Comparison of ENCODE assay signal across 25 cellular contexts in genomic region chr4:60884545-60884944, GRCh38.
DNase-seq lines count a peak whose midpoint lies in the region; FAIRE-seq and TF ChIP-seq lines count a peak whose summit lies in the region.
"Had no signal": no experiment of that assay in that cellular context is flagged by ENCODE, and none has a peak within 500 bp of the region (broad histone marks: within the 10 kb centered on the region; RNA-seq: fewer than 3 reads in every experiment).

No MANE protein-coding gene starts in this region.

- no peak overlapping the region for H3K27ac Mint-ChIP-seq in astrocyte (ENCODE audit: unreplicated experiment)
- no peak overlapping the region for H3K27ac Mint-ChIP-seq in activated naive CD4-positive, alpha-beta T cell treated with anti-CD3 and anti-CD28 coated beads for 36 hours
- H3K27ac Mint-ChIP-seq: activated B cell treated with CpG ODN at 0.5 μM for 24 hours; activated CD4-positive, alpha-beta memory T cell treated with anti-CD3 and anti-CD28 coated beads for 36 hours; activated naive CD4-positive, alpha-beta T cell treated with anti-CD3 and anti-CD28 coated beads, Interleukin-2, amount 10 ng/mL, durations not matched to agents 7 days and 5 days; natural killer cell treated with Interleukin-12 subunit alpha and Interleukin-12 subunit beta and Interleukin-15 and Interleukin-18, amount 100 ng/mL, for 72 hours had no signal

- H3K36me3 ChIP-seq in ACC112 (ENCODE audit: insufficient read depth, low read length), result no peaks in the 10 kb centered on the region
- no peaks in the 10 kb centered on the region for H3K36me3 ChIP-seq in astrocyte (ENCODE audit: insufficient read depth, low read length)
- H3K36me3 ChIP-seq in kidney (ENCODE audit: control insufficient read depth in 1 of 2, insufficient read depth in 2 of 2, low read length in 2 of 2), result no peaks in the 10 kb centered on the region
- H3K36me3 ChIP-seq: transverse colon had no signal

- no peaks in the 10 kb centered on the region for H3K36me3 Mint-ChIP-seq in astrocyte (ENCODE audit: low read depth, unreplicated experiment)
- no peaks in the 10 kb centered on the region for H3K36me3 Mint-ChIP-seq in activated naive CD4-positive, alpha-beta T cell treated with anti-CD3 and anti-CD28 coated beads for 36 hours (ENCODE audit: low read depth)
- H3K36me3 Mint-ChIP-seq: activated CD4-positive, alpha-beta memory T cell treated with anti-CD3 and anti-CD28 coated beads for 36 hours; activated naive CD4-positive, alpha-beta T cell treated with anti-CD3 and anti-CD28 coated beads, Interleukin-2, amount 10 ng/mL, durations not matched to agents 7 days and 5 days had no signal

- H3K4me1 Mint-ChIP-seq in astrocyte (ENCODE audit: low read depth, unreplicated experiment), result no peaks in the 10 kb centered on the region
- H3K4me1 Mint-ChIP-seq in activated naive CD4-positive, alpha-beta T cell treated with anti-CD3 and anti-CD28 coated beads for 36 hours (ENCODE audit: low read depth), result no peaks in the 10 kb centered on the region
- H3K4me1 Mint-ChIP-seq: activated B cell treated with CpG ODN at 0.5 μM for 24 hours; activated naive CD4-positive, alpha-beta T cell treated with anti-CD3 and anti-CD28 coated beads, Interleukin-2, amount 10 ng/mL, durations not matched to agents 7 days and 5 days had no signal

- CTCF ChIA-PET in activated naive CD4-positive, alpha-beta T cell treated with anti-CD3 and anti-CD28 coated beads for 36 hours (lab: Charles Lee), result no interaction called here

- TF ChIP-seq CTCF in astrocyte (IDR thresholded peaks at IDR 0.05; ENCODE audit: insufficient read depth, low read depth, low read length) (no peak), kidney (IDR thresholded peaks at IDR 0.05; ENCODE audit: borderline replicate concordance, extremely low read depth, insufficient read depth) (no peak)

- H3K9ac ChIP-seq in astrocyte (ENCODE audit: low read length) (no peak overlapping the region), kidney (ENCODE audit: low read length in 2 of 2) (no peak overlapping the region)

- intact Hi-C loops in activated naive CD4-positive, alpha-beta T cell treated with anti-CD3 and anti-CD28 coated beads for 36 hours (cut with micrococcal nuclease), result no loop called here
- intact Hi-C loops in kidney (cut with DNase I), result no loop called here

- H3K4me1 ChIP-seq in ACC112 (ENCODE audit: control insufficient read depth, insufficient read depth, low read length, unreplicated experiment), result no peaks in the 10 kb centered on the region
- no peaks in the 10 kb centered on the region for H3K4me1 ChIP-seq in astrocyte (ENCODE audit: insufficient read depth, low read length)
- H3K4me1 ChIP-seq in kidney (ENCODE audit: control insufficient read depth in 1 of 2, insufficient read depth in 1 of 2, low read depth in 1 of 2, low read length in 2 of 2), result no peaks in the 10 kb centered on the region
- H3K4me1 ChIP-seq: transverse colon had no signal

- no peaks in the 10 kb centered on the region for H3K27me3 Mint-ChIP-seq in astrocyte (ENCODE audit: low read depth, unreplicated experiment)
- no peaks in the 10 kb centered on the region for H3K27me3 Mint-ChIP-seq in activated naive CD4-positive, alpha-beta T cell treated with anti-CD3 and anti-CD28 coated beads for 36 hours (ENCODE audit: low read depth)
- H3K27me3 Mint-ChIP-seq: activated B cell treated with CpG ODN at 0.5 μM for 24 hours; activated CD4-positive, alpha-beta memory T cell treated with anti-CD3 and anti-CD28 coated beads for 36 hours; activated naive CD4-positive, alpha-beta T cell treated with anti-CD3 and anti-CD28 coated beads, Interleukin-2, amount 10 ng/mL, durations not matched to agents 7 days and 5 days; natural killer cell treated with Interleukin-12 subunit alpha and Interleukin-12 subunit beta and Interleukin-15 and Interleukin-18, amount 100 ng/mL, for 72 hours had no signal

- no peaks in the 10 kb centered on the region for H3K27me3 ChIP-seq in ACC112 (ENCODE audit: insufficient read depth, low read length)
- no peaks in the 10 kb centered on the region for H3K27me3 ChIP-seq in astrocyte (ENCODE audit: insufficient read depth, low read length)
- H3K27me3 ChIP-seq: transverse colon had no signal

- DNase-seq in GM03348 (ENCODE audit: low spot score) (peak; percentile 3), astrocyte (ENCODE audit: low read depth) (peak; percentile 14), left kidney (ENCODE audit: low read depth, low spot score) (peak; percentile 22), kidney (no peak), GM19239 (ENCODE audit: insufficient read length, low spot score) (no peak), HuH-7 (ENCODE audit: low spot score) (no peak)
- no peak for DNase-seq in activated naive CD4-positive, alpha-beta T cell treated with anti-CD3 and anti-CD28 coated beads for 36 hours
- DNase-seq: activated B cell treated with CpG ODN at 0.5 μM for 24 hours; activated CD4-positive, alpha-beta memory T cell treated with anti-CD3 and anti-CD28 coated beads for 36 hours; activated naive CD4-positive, alpha-beta T cell treated with anti-CD3 and anti-CD28 coated beads, Interleukin-2, amount 10 ng/mL, durations not matched to agents 7 days and 5 days; cortex of kidney; DND-41; HCEC 1CT; kidney glomerular epithelial cell; MV-4-11; NCI-H1930; NCI-H345; stimulated activated CD4-positive, alpha-beta T cell treated with anti-CD3 and anti-CD28 coated beads, Interleukin-4, amount 100 ng/mL, for 1 hour; stimulated activated naive CD8-positive, alpha-beta T cell treated with anti-CD3 and anti-CD28 coated beads, Interleukin-15, Interleukin-2, amounts not matched to agents 100 U/mL and 50 U/mL, for 24 hours; T-helper 9 cell; transverse colon had no signal

- H3K79me2 ChIP-seq in ACC112 (ENCODE audit: control insufficient read depth, insufficient read depth, low read length, unreplicated experiment) (no peaks in the 10 kb centered on the region), astrocyte (ENCODE audit: insufficient read depth, low read length) (no peaks in the 10 kb centered on the region)

- H3K4me2 ChIP-seq in astrocyte (ENCODE audit: low read length), result peak overlapping the region; percentile 38

- H3K9me3 Mint-ChIP-seq in astrocyte (ENCODE audit: unreplicated experiment), result no peaks in the 10 kb centered on the region
- peaks cover 4% of the 10 kb centered on the region for H3K9me3 Mint-ChIP-seq in activated naive CD4-positive, alpha-beta T cell treated with anti-CD3 and anti-CD28 coated beads for 36 hours

- no peak overlapping the region for H3K4me3 Mint-ChIP-seq in astrocyte (ENCODE audit: unreplicated experiment)
- H3K4me3 Mint-ChIP-seq in activated naive CD4-positive, alpha-beta T cell treated with anti-CD3 and anti-CD28 coated beads for 36 hours, result no peak overlapping the region
- H3K4me3 Mint-ChIP-seq: activated B cell treated with CpG ODN at 0.5 μM for 24 hours; activated CD4-positive, alpha-beta memory T cell treated with anti-CD3 and anti-CD28 coated beads for 36 hours; activated naive CD4-positive, alpha-beta T cell treated with anti-CD3 and anti-CD28 coated beads, Interleukin-2, amount 10 ng/mL, durations not matched to agents 7 days and 5 days; natural killer cell treated with Interleukin-12 subunit alpha and Interleukin-12 subunit beta and Interleukin-15 and Interleukin-18, amount 100 ng/mL, for 72 hours had no signal

- H3K9me3 ChIP-seq in astrocyte (ENCODE audit: insufficient read depth, low read depth, low read length) (no peaks in the 10 kb centered on the region), kidney (ENCODE audit: control insufficient read depth in 1 of 2, low read length in 2 of 2) (peaks cover 0 to 2% of the 10 kb centered on the region in 2 donors)
- H3K9me3 ChIP-seq: transverse colon had no signal

- no peaks in the 10 kb centered on the region for H4K20me1 ChIP-seq in astrocyte (ENCODE audit: insufficient read depth, low read length)

- H3K27ac ChIP-seq in ACC112 (ENCODE audit: low read depth, low read length) (no peak overlapping the region), astrocyte (ENCODE audit: low read depth, low read length) (no peak overlapping the region), kidney (ENCODE audit: low read depth in 2 of 2, low read length in 2 of 2) (no peak overlapping the region)
- H3K27ac ChIP-seq: skin epidermis, transverse colon had no signal

- H3K4me3 ChIP-seq in ACC112 (ENCODE audit: low read depth, low read length), result peak overlapping the region; percentile 64
- H3K4me3 ChIP-seq in astrocyte (ENCODE audit: insufficient read depth, low read depth, low read length), result no peak overlapping the region
- no peak overlapping the region for H3K4me3 ChIP-seq in kidney (ENCODE audit: low read length in 2 of 2)
- H3K4me3 ChIP-seq: skin epidermis, transverse colon had no signal

- FAIRE-seq in astrocyte (lab: Jason Lieb, UNC) (no peak), kidney (lab: Jason Lieb, UNC) (no peak), GM19239 (lab: Jason Lieb, UNC) (no peak)
- FAIRE-seq: RCC 7860 had no signal

- peak overlapping the region; percentile 90 for H2AFZ ChIP-seq in ACC112 (ENCODE audit: low read length, unreplicated experiment)
- H2AFZ ChIP-seq in astrocyte (ENCODE audit: low read depth, low read length), result no peak overlapping the region

Comparison
In these comparisons a context has a peak if more than half of its experiments do, and no peak if none do; other contexts are left out.
1. DNase-seq: peak in GM03348 (single experiment), astrocyte (single experiment) and left kidney (single experiment); none in activated naive CD4-positive, alpha-beta T cell treated with anti-CD3 and anti-CD28 coated beads for 36 hours (single experiment), kidney (single experiment), GM19239 (single experiment) and HuH-7 (single experiment).